In the genomic region with DNA sequence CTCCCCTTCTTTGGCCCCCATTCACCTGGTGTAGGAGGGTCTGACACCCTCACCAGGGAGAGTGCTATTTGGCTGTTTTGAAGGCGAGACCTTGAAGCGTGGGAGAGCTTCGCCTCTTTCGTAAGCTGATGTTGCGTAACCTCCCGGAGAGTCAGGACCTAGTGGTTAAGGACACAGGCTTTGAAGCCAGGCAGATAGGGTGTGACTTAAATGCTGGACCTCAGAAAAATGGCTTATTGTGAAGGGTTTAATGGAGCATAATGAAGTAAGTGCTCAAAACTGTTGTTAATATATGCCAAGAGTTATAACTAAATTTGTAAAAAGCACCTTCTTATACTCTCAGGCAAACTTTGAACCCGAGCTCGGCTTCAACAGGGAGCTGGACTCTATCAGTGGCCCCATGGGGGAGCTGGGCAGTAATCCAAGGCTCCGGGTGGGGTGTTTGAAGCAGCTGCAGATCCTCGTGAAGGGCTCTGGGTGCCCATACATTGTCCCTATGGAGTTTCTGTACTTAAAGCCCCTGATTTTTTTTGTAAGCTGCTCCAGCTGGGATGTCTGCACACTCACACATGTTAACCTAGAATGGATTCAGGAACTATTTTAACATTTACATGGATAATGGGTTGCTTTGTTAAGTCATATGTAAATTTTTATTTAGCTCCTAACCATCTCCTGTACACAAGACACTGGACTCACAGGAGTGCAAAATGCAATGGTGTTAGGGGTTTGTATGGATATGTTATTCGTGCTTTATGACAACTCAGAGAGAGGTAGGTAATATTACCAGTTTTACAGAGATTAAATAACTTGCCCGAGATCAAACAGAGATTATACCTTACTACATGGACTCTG, we compare ENCODE assay signal across 8 cellular contexts. TPM values are rescaled to one million over a fixed set of nuclear protein-coding genes. Genes with fewer than 3 reads are reported as not detected.
DNase-seq lines count a peak whose midpoint lies in the region; ATAC-seq and TF ChIP-seq lines count a peak whose summit lies in the region.

No MANE protein-coding gene starts in this region.

- no peaks in the 10 kb centered on the region for H3K79me1 ChIP-seq in trophoblast cell (ENCODE audit: low read length)

- H3K79me2 ChIP-seq in SK-N-SH (ENCODE audit: insufficient read depth) = peaks cover 98% of the 10 kb centered on the region
- H3K79me2 ChIP-seq in trophoblast cell (ENCODE audit: control insufficient read depth, insufficient read depth, low read length, poor library complexity) = peaks cover 12% of the 10 kb centered on the region

- no peak overlapping the region for H4K8ac ChIP-seq in trophoblast cell (ENCODE audit: low read depth, low read length)

- H3K27ac ChIP-seq in SK-N-SH (ENCODE audit: low read depth in 2 of 2, low read length in 1 of 2) (peak overlapping the region; percentile 77 to 99), trophoblast cell (ENCODE audit: low read depth, low read length) (no peak overlapping the region)

- H3K18ac ChIP-seq in trophoblast cell (ENCODE audit: low read length) = no peak overlapping the region

- DNase-seq in AG08396 (ENCODE audit: low spot score) = peak; percentile 68
- no peak for DNase-seq in SK-N-SH
- DNase-seq in fibroblast of the conjunctiva (ENCODE audit: low read depth) = peak; percentile 91
- peak; percentile 88 to 97 for DNase-seq in trophoblast cell
- DNase-seq in activated CD4-positive, alpha-beta T cell treated with anti-CD3 and anti-CD28 coated beads for 4 hours = no peak

- H2BK5ac ChIP-seq in trophoblast cell (ENCODE audit: low read depth, low read length, poor library complexity) = no peak overlapping the region

- peak overlapping the region; percentile 67 for H2BK12ac ChIP-seq in trophoblast cell (ENCODE audit: low read length)

- H3K4me1 ChIP-seq in SK-N-SH (ENCODE audit: control insufficient read depth in 1 of 2, insufficient read depth in 2 of 2, low read depth in 1 of 2, low read length in 1 of 2) (peaks cover 16 to 48% of the 10 kb centered on the region in 2 experiments), trophoblast cell (ENCODE audit: control insufficient read depth in 1 of 2, insufficient read depth in 2 of 2, low read length in 2 of 2) (peaks cover 27 to 28% of the 10 kb centered on the region in 2 experiments)

- TF ChIP-seq CTCF in SK-N-SH (IDR thresholded peaks at IDR 0.05) = no peak

- WGBS in SK-N-SH (ENCODE audit: low lambda C conversion rate) = 54% methylated on average over 12 of the region's 12 CpGs
- WGBS in trophoblast cell (ENCODE audit: extremely low coverage, insufficient coverage, insufficient read length) = no CpG with 5 or more reads among the region's 12 CpGs

- H3K9me3 ChIP-seq in SK-N-SH (no peaks in the 10 kb centered on the region), trophoblast cell (ENCODE audit: insufficient read depth, low read depth, low read length) (no peaks in the 10 kb centered on the region)

- H3K27me3 ChIP-seq in SK-N-SH (ENCODE audit: insufficient read depth) (no peaks in the 10 kb centered on the region), trophoblast cell (ENCODE audit: insufficient read depth, low read length) (no peaks in the 10 kb centered on the region)

- H2AK5ac ChIP-seq in trophoblast cell (ENCODE audit: low read length) = no peak overlapping the region

- no peak overlapping the region for H4K91ac ChIP-seq in trophoblast cell (ENCODE audit: low read depth, low read length)

- H2BK120ac ChIP-seq in trophoblast cell (ENCODE audit: insufficient read depth, low read length, poor library complexity) = no peak overlapping the region

- peak; percentile 56 for ATAC-seq in HG03066 (IDR thresholded peaks at IDR 0.05; ENCODE audit: low read depth, unreplicated experiment)
- no peak for ATAC-seq in GM21786 (IDR thresholded peaks at IDR 0.05; ENCODE audit: unreplicated experiment)
- ATAC-seq in HG02610 (IDR thresholded peaks at IDR 0.05; ENCODE audit: unreplicated experiment) = no peak

- H2AFZ ChIP-seq in SK-N-SH (ENCODE audit: low read depth) (no peak overlapping the region), trophoblast cell (ENCODE audit: insufficient read depth, low read length, poor library complexity) (peak overlapping the region; percentile 6)

- peak overlapping the region; percentile 72 for H3K4me2 ChIP-seq in SK-N-SH
- no peak overlapping the region for H3K4me2 ChIP-seq in trophoblast cell (ENCODE audit: low read length)

- H3K9ac ChIP-seq in SK-N-SH (peak overlapping the region; percentile 71), trophoblast cell (ENCODE audit: low read length) (no peak overlapping the region)

- H3K36me3 ChIP-seq in SK-N-SH (replicated peaks in 1 of 2; ENCODE audit: control insufficient read depth in 1 of 2, insufficient read depth in 2 of 2, low read length in 1 of 2) (peaks cover 4 to 11% of the 10 kb centered on the region in 2 experiments), trophoblast cell (ENCODE audit: control insufficient read depth in 1 of 2, insufficient read depth in 2 of 2, low read length in 2 of 2) (peaks cover 3 to 7% of the 10 kb centered on the region in 2 experiments)

- TF ChIP-seq EP300 in SK-N-SH (IDR thresholded peaks at IDR 0.05; ENCODE audit: borderline replicate concordance in 1 of 2, low read depth in 1 of 2, low read length in 1 of 2) = no peak

- H4K20me1 ChIP-seq in SK-N-SH (ENCODE audit: insufficient read depth) = no peaks in the 10 kb centered on the region

- H3K14ac ChIP-seq in trophoblast cell (ENCODE audit: low read length) = no peak overlapping the region

- H4K12ac ChIP-seq in trophoblast cell (ENCODE audit: low read depth, low read length) = no peak overlapping the region

- POLR2A ChIA-PET in SK-N-SH (lab: Yijun Ruan, JAX) = no interaction called here

- no peak for TF ChIP-seq RAD21 in SK-N-SH (IDR thresholded peaks at IDR 0.05; ENCODE audit: low read length)

- H3K4ac ChIP-seq in trophoblast cell (ENCODE audit: low read depth, low read length) = peak overlapping the region; percentile 80

- H3K4me3 ChIP-seq in SK-N-SH (ENCODE audit: low read depth in 2 of 2, low read length in 1 of 2) (no peak overlapping the region), trophoblast cell (ENCODE audit: low read depth, low read length) (no peak overlapping the region)

- peaks cover 41% of the 10 kb centered on the region for H3F3A ChIP-seq in SK-N-SH (replicated peaks; ENCODE audit: insufficient read depth)

- no peak overlapping the region for H3K23ac ChIP-seq in trophoblast cell (ENCODE audit: low read length)

- CTCF ChIA-PET in SK-N-SH (lab: Yijun Ruan, JAX) = interaction anchor here (1.4 kb wide), 1 partner anchor 113 kb away, joined by 4 read pairs; no protein-coding TSS in a partner anchor

- H3K9me2 ChIP-seq in SK-N-SH = no peaks in the 10 kb centered on the region

TF ChIP-seq in SK-N-SH, 30 proteins besides CTCF, POLR2A, EP300 and RAD21:
- TF ChIP-seq, protein P1, sequence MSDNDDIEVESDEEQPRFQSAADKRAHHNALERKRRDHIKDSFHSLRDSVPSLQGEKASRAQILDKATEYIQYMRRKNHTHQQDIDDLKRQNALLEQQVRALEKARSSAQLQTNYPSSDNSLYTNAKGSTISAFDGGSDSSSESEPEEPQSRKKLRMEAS (IDR thresholded peaks at IDR 0.05; ENCODE audit: low read depth) = no peak
- 0 out of 2 replicates have a peak, but pooled peaks have one; percentile 15 for TF ChIP-seq TCF12 (IDR thresholded peaks at IDR 0.05)
- TF ChIP-seq RCOR1 (IDR thresholded peaks at IDR 0.05; ENCODE audit: low read length) = no peak
- TF ChIP-seq ELF1 (IDR thresholded peaks at IDR 0.05) = no peak
- no peak for TF ChIP-seq MEF2A (IDR thresholded peaks at IDR 0.05; ENCODE audit: borderline replicate concordance, low read depth)
- TF ChIP-seq JUND (IDR thresholded peaks at IDR 0.05) = no peak
- TF ChIP-seq GABPA (IDR thresholded peaks at IDR 0.05; ENCODE audit: low read depth) = no peak
- no peak for TF ChIP-seq GATA2 (CRISPR knock-in tag; IDR thresholded peaks at IDR 0.05)
TF ChIP-seq in SK-N-SH: peak in this region for 1.

RNA-seq across cellular contexts. Expression of a gene that starts 26.0 kb away (rescaled TPM):
- polyA plus RNA-seq in SK-N-SH (2012; rRNA removed) = 55.0 and 74.3 TPM in 2 replicates
- polyA plus RNA-seq in SK-N-SH (2012; cell fraction: cytosol; rRNA removed) = 60.6 and 69.2 TPM in 2 replicates
- 89.8 and 149 TPM in 2 replicates for polyA plus RNA-seq in SK-N-SH (2012; cell fraction: nucleus; rRNA removed)
- 104 and 107 TPM in 2 replicates for polyA plus RNA-seq in trophoblast cell (2013)

Comparison
In these comparisons a context has a peak if more than half of its experiments do, and no peak if none do; other contexts are left out.
1. DNase-seq: peak in AG08396 (single experiment), fibroblast of the conjunctiva (single experiment) and trophoblast cell (2 of 2); none in SK-N-SH (single experiment) and activated CD4-positive, alpha-beta T cell treated with anti-CD3 and anti-CD28 coated beads for 4 hours (0 of 2).